Comparison of ENCODE assay signal across 18 cellular contexts in genomic region chr3:186058225-186058624, GRCh38. TPM values are rescaled to one million over a fixed set of nuclear protein-coding genes. Genes with fewer than 3 reads are reported as not detected.
A peak's percentile ranks its signal among the peaks of the same experiment; 100 is the strongest.
DNase-seq lines count a peak whose midpoint lies in the region; ATAC-seq and TF ChIP-seq lines count a peak whose summit lies in the region.
"Had no signal": no experiment of that assay in that cellular context is flagged by ENCODE, and none has a peak within 500 bp of the region (broad histone marks: within the 10 kb centered on the region; RNA-seq: fewer than 3 reads in every experiment).

No MANE protein-coding gene starts in this region.

- H3K4me1 ChIP-seq in ACC112 (ENCODE audit: control insufficient read depth, insufficient read depth, low read length, unreplicated experiment) (peaks cover 13% of the 10 kb centered on the region), H9 (ENCODE audit: insufficient read depth, low read length) (peaks cover 2% of the 10 kb centered on the region; the same call in 1 of the 2 replicates), Panc1 (ENCODE audit: control insufficient read depth, insufficient read depth, low read length) (no peaks in the 10 kb centered on the region), fibroblast of lung (ENCODE audit: control insufficient read depth, extremely low read depth, insufficient read depth, low read length) (peaks cover 3% of the 10 kb centered on the region)

- in situ Hi-C loops in Panc1 (cut with HindIII; ENCODE audit: low pct_unique_long_range_greater_than_20kb, low sequenced_read_pairs): no loop called here

- H3K23ac ChIP-seq in H9 (ENCODE audit: insufficient read length, low read depth, low read length): no peak overlapping the region

- DNase-seq in H9 (no peak), Panc1 (ENCODE audit: low read depth, low spot score) (no peak), fibroblast of lung (ENCODE audit: low read depth in 2 of 2) (no peak), NCI-H345 treated with DMSO at 0.1 percent for 48 hours (lab: John Stamatoyannopoulos, UW; ENCODE audit: unreplicated experiment) (no peak), dedifferentiated amniotic fluid mesenchymal stem cell (ENCODE audit: extremely low spot score) (no peak)
- DNase-seq in stimulated activated CD4-positive, alpha-beta T cell treated with anti-CD3 and anti-CD28 coated beads, Interleukin-4, amount 100 ng/mL, for 1 hour: no peak
- DNase-seq: 8988T, KG1, NCI-H1105, NCI-H146, NCI-H2029, NCI-H524, NCI-H774, Peyer's patch, T-helper 1 cell had no signal

- no CpG with 5 or more reads among the region's 6 CpGs for WGBS in H9 (ENCODE audit: extremely low coverage, insufficient read length, low lambda C conversion rate)

- no peak overlapping the region for H3T11ph ChIP-seq in H9 (ENCODE audit: low read length)

- H4K91ac ChIP-seq in H9 (ENCODE audit: insufficient read length, low read depth, low read length): no peak overlapping the region

- H3K4me2 ChIP-seq in H9 (ENCODE audit: insufficient read depth, insufficient read length, low read length) (no peak overlapping the region), fibroblast of lung (ENCODE audit: extremely low read depth, insufficient read depth, low read length) (no peak overlapping the region)

- peaks cover 4 to 24% (median 7%) of the 10 kb centered on the region in 3 experiments; a peak in 4 of 7 replicates for H3K36me3 Mint-ChIP-seq in H9 (ENCODE audit: insufficient read depth in 1 of 3, low read depth in 3 of 3)
- H3K36me3 Mint-ChIP-seq: CD14-positive monocyte had no signal

- H2AFZ ChIP-seq in ACC112 (ENCODE audit: low read length, unreplicated experiment) (no peak overlapping the region), H9 (ENCODE audit: low read length) (no peak overlapping the region), fibroblast of lung (ENCODE audit: low read length) (no peak overlapping the region)

- ATAC-seq in Panc1 (peak; percentile 53; the same call in 1 of the 2 replicates), HG02884 (IDR thresholded peaks at IDR 0.05; ENCODE audit: unreplicated experiment) (no peak)

- H4K5ac ChIP-seq in H9 (ENCODE audit: insufficient read length, low read depth, low read length): no peak overlapping the region

- no peak overlapping the region for H3K14ac ChIP-seq in H9 (ENCODE audit: insufficient read depth, low read length)

- H3K9me3 ChIP-seq in H9 (ENCODE audit: control insufficient read depth, low read depth, low read length) (no peaks in the 10 kb centered on the region), Panc1 (ENCODE audit: control insufficient read depth, insufficient read depth, low read depth, low read length) (no peaks in the 10 kb centered on the region), fibroblast of lung (ENCODE audit: control insufficient read depth, insufficient read depth, low read depth, low read length) (no peaks in the 10 kb centered on the region)
- H3K9me3 ChIP-seq: Peyer's patch had no signal

- peaks cover 53% of the 10 kb centered on the region for H3K36me3 ChIP-seq in ACC112 (ENCODE audit: insufficient read depth, low read length)
- peaks cover 24% of the 10 kb centered on the region for H3K36me3 ChIP-seq in Panc1 (ENCODE audit: control insufficient read depth, insufficient read depth, low read length)
- H3K36me3 ChIP-seq in fibroblast of lung (ENCODE audit: control insufficient read depth, insufficient read depth, low read length): peaks cover 9% of the 10 kb centered on the region
- H3K36me3 ChIP-seq: Peyer's patch had no signal

- H3K79me1 ChIP-seq in H9 (ENCODE audit: insufficient read depth, low read depth, low read length, poor library complexity, severe bottlenecking): no peaks in the 10 kb centered on the region

- H3K18ac ChIP-seq in H9 (ENCODE audit: insufficient read length, low read depth, low read length): no peak overlapping the region

- no peak overlapping the region for H4K8ac ChIP-seq in H9 (replicated peaks; ENCODE audit: insufficient read length, low read depth, low read length)

- H2AK5ac ChIP-seq in H9 (ENCODE audit: insufficient read length, low read length): no peak overlapping the region

- no peak overlapping the region for H2BK12ac ChIP-seq in H9 (ENCODE audit: insufficient read length, low read depth, low read length)

- H3K27me3 ChIP-seq in ACC112 (ENCODE audit: insufficient read depth, low read length): no peaks in the 10 kb centered on the region
- H3K27me3 ChIP-seq in H9 (ENCODE audit: insufficient read depth, low read length): no peaks in the 10 kb centered on the region
- no peaks in the 10 kb centered on the region for H3K27me3 ChIP-seq in Panc1 (ENCODE audit: control insufficient read depth, insufficient read depth, low read length)
- H3K27me3 ChIP-seq in fibroblast of lung (ENCODE audit: control insufficient read depth, insufficient read depth, low read length): no peaks in the 10 kb centered on the region
- H3K27me3 ChIP-seq: Peyer's patch had no signal

- H3K9me3 Mint-ChIP-seq in H9: no peaks in the 10 kb centered on the region

- peak overlapping the region in 2 of 3 experiments; percentile 40 to 81; a peak in 4 of 7 replicates for H3K27ac Mint-ChIP-seq in H9

- intact Hi-C loops in Panc1 (cut with micrococcal nuclease; ENCODE audit: unreplicated experiment): no loop called here

- peaks cover 32% of the 10 kb centered on the region in 2 experiments for H3K4me1 Mint-ChIP-seq in H9

- no peak overlapping the region for H3K4me3 Mint-ChIP-seq in H9
- H3K4me3 Mint-ChIP-seq: CD14-positive monocyte had no signal

- no peak overlapping the region for H2BK20ac ChIP-seq in H9 (ENCODE audit: low read depth, low read length, poor library complexity, severe bottlenecking)

- H3K9ac ChIP-seq in H9 (ENCODE audit: extremely low read depth, insufficient read length, low read length): no peak overlapping the region
- no peak overlapping the region for H3K9ac ChIP-seq in fibroblast of lung (ENCODE audit: insufficient read depth, low read length)

- H3K27me3 Mint-ChIP-seq in H9 (ENCODE audit: low read depth): no peaks in the 10 kb centered on the region

- TF ChIP-seq CTCF in H9 (conservative IDR thresholded peaks at IDR 0.05): no peak
- TF ChIP-seq CTCF in Panc1 (IDR thresholded peaks at IDR 0.05): no peak
- no peak for TF ChIP-seq CTCF in fibroblast of lung (conservative IDR thresholded peaks at IDR 0.05 in 1 of 2, IDR thresholded peaks at IDR 0.05 in 1 of 2; ENCODE audit: low read depth in 1 of 2, low read length in 2 of 2)

- H2BK120ac ChIP-seq in H9 (ENCODE audit: low read depth, low read length, poor library complexity, severe bottlenecking): no peak overlapping the region

- H3K79me2 ChIP-seq in ACC112 (ENCODE audit: control insufficient read depth, insufficient read depth, low read length, unreplicated experiment) (no peaks in the 10 kb centered on the region), H9 (ENCODE audit: insufficient read depth, low read length) (no peaks in the 10 kb centered on the region), fibroblast of lung (ENCODE audit: control insufficient read depth, insufficient read depth, low read length) (no peaks in the 10 kb centered on the region)

- CTCF ChIA-PET in Panc1 (lab: Charles Lee): no interaction called here

- no peak overlapping the region for H2BK15ac ChIP-seq in H9 (ENCODE audit: low read depth, low read length)

- BruUV-seq in Panc1 (replicated peaks; lab: Mats Ljungman, UMichigan): no TSS peak

- H4K20me1 ChIP-seq in H9 (ENCODE audit: control insufficient read depth, insufficient read depth, insufficient read length) (no peaks in the 10 kb centered on the region), fibroblast of lung (ENCODE audit: control insufficient read depth, extremely low read depth, insufficient read depth, low read length) (no peaks in the 10 kb centered on the region)

- no peak overlapping the region for H3K56ac ChIP-seq in H9 (ENCODE audit: insufficient read length, low read depth, low read length)

- POLR2A ChIA-PET in Panc1 (lab: Charles Lee): no interaction called here

- no peak overlapping the region for H3K4ac ChIP-seq in H9 (ENCODE audit: low read depth, low read length)

- no peak overlapping the region for H2BK5ac ChIP-seq in H9 (ENCODE audit: insufficient read length, low read length)

- no peaks in the 10 kb centered on the region for H3K23me2 ChIP-seq in H9 (ENCODE audit: insufficient read length, low read depth, low read length, poor library complexity, severe bottlenecking)

- H3K27ac ChIP-seq in ACC112 (ENCODE audit: low read depth, low read length) (peak overlapping the region; percentile 33; the same call in 1 of the 2 replicates), H9 (ENCODE audit: insufficient read length, low read depth, low read length) (no peak overlapping the region), Panc1 (ENCODE audit: low read length) (no peak overlapping the region), fibroblast of lung (ENCODE audit: insufficient read depth, low read length) (peak overlapping the region; percentile 44)
- H3K27ac ChIP-seq: Peyer's patch had no signal

- no peak overlapping the region for H3K4me3 ChIP-seq in ACC112 (ENCODE audit: low read depth, low read length)
- H3K4me3 ChIP-seq in Panc1 (ENCODE audit: low read depth in 2 of 2, low read length in 2 of 2): no peak overlapping the region
- H3K4me3 ChIP-seq in fibroblast of lung (replicated peaks in 1 of 4; ENCODE audit: control extremely low read depth in 1 of 4, insufficient read depth in 1 of 4, low read depth in 3 of 4, low read length in 4 of 4): no peak overlapping the region
- H3K4me3 ChIP-seq: Peyer's patch had no signal

RNA-seq across cellular contexts. Expression of gene ETV5, which starts 50.7 kb away (rescaled TPM):
- total RNA-seq in H9 (2021) (7.7 and 8.0 TPM in 2 replicates), Panc1 (2021; ENCODE audit: unreplicated experiment) (79.3 TPM), fibroblast of lung (15.4 and 24.9 TPM in 2 replicates)
- 43.0 TPM for polyA plus RNA-seq in Panc1 (2012; ENCODE audit: insufficient read length)
- 23.1 and 43.1 TPM in 2 replicates for polyA plus RNA-seq in fibroblast of lung
- polyA plus RNA-seq in fibroblast of lung (2012): 20.2 and 36.0 TPM in 2 replicates
- 86.0 and 122 TPM in 2 replicates for polyA minus RNA-seq in fibroblast of lung (ENCODE audit: low replicate concordance)

Comparison
In these comparisons a context has a peak if more than half of its experiments do, and no peak if none do; other contexts are left out.
1. H3K27ac ChIP-seq: peak in ACC112 (single experiment) and fibroblast of lung (single experiment); none in H9 (single experiment) and Panc1 (single experiment).